ENCODE assay signal across 8 cellular contexts in the genomic region with DNA sequence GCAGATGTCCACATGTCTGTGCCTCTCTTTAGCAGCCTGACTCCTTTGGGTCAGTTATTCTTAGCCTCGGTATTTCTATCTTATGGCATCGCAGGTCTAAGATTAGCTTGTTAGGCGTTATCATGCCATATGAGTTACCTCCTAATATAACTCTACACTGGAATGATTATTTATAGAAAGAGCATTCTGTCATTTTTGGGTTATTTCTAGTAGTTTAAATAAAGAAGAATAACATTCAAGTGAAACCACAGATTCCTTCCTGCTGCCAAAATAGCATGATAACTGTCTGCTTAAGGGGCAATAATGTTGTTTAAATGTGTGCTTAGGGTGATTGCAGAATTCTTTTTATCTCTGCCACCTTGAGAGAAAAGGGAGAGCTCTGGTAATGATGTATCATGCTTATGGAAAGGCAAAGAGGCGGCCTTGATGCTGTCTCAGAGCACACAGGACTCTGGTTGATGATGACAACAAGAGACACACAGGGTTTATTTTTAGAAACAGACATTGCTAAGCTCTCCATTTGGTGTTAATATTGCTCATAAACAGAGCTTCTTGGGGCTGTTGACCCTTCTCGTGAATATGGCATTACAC. TPM values are rescaled to one million over a fixed set of nuclear protein-coding genes. Genes with fewer than 3 reads are reported as not detected.
DNase-seq lines count a peak whose midpoint lies in the region; ATAC-seq, FAIRE-seq and TF ChIP-seq lines count a peak whose summit lies in the region.

No MANE protein-coding gene starts in this region.

- peak overlapping the region in 8 of 11 experiments; percentile 1 to 61 (median 43); a peak in 10 of 22 replicates for H3K9ac ChIP-seq in BLaER1 treated with 17β-estradiol and CSF1 and Interleukin-3, amounts not matched to agents 10 nM and 100 nM

- intact Hi-C loops in sciatic nerve (cut with DNase I) (no loop called here), pancreas (cut with DNase I) (no loop called here)

- FAIRE-seq in pancreas (lab: Jason Lieb, UNC), result no peak

- H3K36me3 ChIP-seq in BLaER1 treated with 17β-estradiol and CSF1 and Interleukin-3, amounts not matched to agents 10 nM and 100 nM, result peaks cover 0 to 21% (median 0%) of the 10 kb centered on the region in 11 experiments; a peak in 5 of 22 replicates
- no peaks in the 10 kb centered on the region for H3K36me3 ChIP-seq in pancreas
- H3K36me3 ChIP-seq in effector memory CD4-positive, alpha-beta T cell (ENCODE audit: control insufficient read depth, insufficient read depth, low read length), result no peaks in the 10 kb centered on the region

- H3K4me1 ChIP-seq in BLaER1 treated with 17β-estradiol and CSF1 and Interleukin-3, amounts not matched to agents 10 nM and 100 nM, result peaks cover 50 to 89% (median 64%) of the 10 kb centered on the region in 10 experiments
- H3K4me1 ChIP-seq in pancreas, result no peaks in the 10 kb centered on the region
- no peaks in the 10 kb centered on the region for H3K4me1 ChIP-seq in effector memory CD4-positive, alpha-beta T cell (ENCODE audit: control insufficient read depth, insufficient read depth, low read length, poor library complexity, severe bottlenecking)

- peak overlapping the region in 9 of 11 experiments; percentile 8 to 72 (median 45); a peak in 17 of 22 replicates for H3K27ac ChIP-seq in BLaER1 treated with 17β-estradiol and CSF1 and Interleukin-3, amounts not matched to agents 10 nM and 100 nM
- no peak overlapping the region for H3K27ac ChIP-seq in pancreas
- no peak overlapping the region for H3K27ac ChIP-seq in effector memory CD4-positive, alpha-beta T cell (ENCODE audit: insufficient read depth, low read length, poor library complexity, severe bottlenecking)

- peak; percentile 62 for DNase-seq in fibroblast of peridontal ligament (ENCODE audit: extremely low read depth)
- DNase-seq in amygdala (lab: John Stamatoyannopoulos, UW), result no peak
- no peak for DNase-seq in sciatic nerve (ENCODE audit: low spot score)
- DNase-seq in pancreas, result no peak
- no peak for DNase-seq in effector memory CD4-positive, alpha-beta T cell

- H4K20me1 ChIP-seq in BLaER1 treated with 17β-estradiol and CSF1 and Interleukin-3, amounts not matched to agents 10 nM and 100 nM, result no peaks in the 10 kb centered on the region

- 47 to 67% methylated on average over 5 of the region's 5 CpGs for WGBS in pancreas, 2 donors

- ATAC-seq in GM21381 (IDR thresholded peaks at IDR 0.05; ENCODE audit: unreplicated experiment) (peak; percentile 46), HG03520 (IDR thresholded peaks at IDR 0.05; ENCODE audit: unreplicated experiment) (peak; percentile 52), sciatic nerve (no peak), pancreas (no peak)

- H3K4me2 ChIP-seq in BLaER1 treated with 17β-estradiol and CSF1 and Interleukin-3, amounts not matched to agents 10 nM and 100 nM, result peak overlapping the region; percentile 59 to 89 (median 73)

- H3K4me3 ChIP-seq in BLaER1 treated with 17β-estradiol and CSF1 and Interleukin-3, amounts not matched to agents 10 nM and 100 nM, result peak overlapping the region in 4 of 10 experiments; percentile 3 to 40 (median 28); a peak in 5 of 20 replicates
- no peak overlapping the region for H3K4me3 ChIP-seq in pancreas
- H3K4me3 ChIP-seq in effector memory CD4-positive, alpha-beta T cell (ENCODE audit: insufficient read depth, low read depth, low read length, poor library complexity, severe bottlenecking), result no peak overlapping the region

- peaks cover 0 to 6% (median 0%) of the 10 kb centered on the region in 11 experiments; a peak in 5 of 22 replicates for H3K9me3 ChIP-seq in BLaER1 treated with 17β-estradiol and CSF1 and Interleukin-3, amounts not matched to agents 10 nM and 100 nM (replicated peaks in 1 of 11)
- no peaks in the 10 kb centered on the region for H3K9me3 ChIP-seq in pancreas
- H3K9me3 ChIP-seq in effector memory CD4-positive, alpha-beta T cell (ENCODE audit: control insufficient read depth, low read length), result no peaks in the 10 kb centered on the region

- H3K27me3 ChIP-seq in BLaER1 treated with 17β-estradiol and CSF1 and Interleukin-3, amounts not matched to agents 10 nM and 100 nM, result no peaks in the 10 kb centered on the region
- H3K27me3 ChIP-seq in pancreas, result peaks cover 0 to 2% (median 0%) of the 10 kb centered on the region in 4 donors
- no peaks in the 10 kb centered on the region for H3K27me3 ChIP-seq in effector memory CD4-positive, alpha-beta T cell (replicated peaks; ENCODE audit: control insufficient read depth, insufficient read depth, low read length, poor library complexity, severe bottlenecking)

- TF ChIP-seq CTCF in pancreas (IDR thresholded peaks at IDR 0.05), result no peak

RNA-seq across cellular contexts. Expression of gene HDAC9, which starts 10.4 kb away (rescaled TPM):
- total RNA-seq in sciatic nerve (27.6 TPM), pancreas (10 to 100 TPM in 1 of 6 donors, 1 to 10 TPM in 5; 1.3 to 12.3 (median 3.5) TPM)
- 1 to 10 TPM; 1.5 to 4.8 TPM for polyA plus RNA-seq in pancreas

Comparison
In these comparisons a context has a peak if more than half of its experiments do, and no peak if none do; other contexts are left out.
1. H3K27ac ChIP-seq: peak in BLaER1 treated with 17β-estradiol and CSF1 and Interleukin-3, amounts not matched to agents 10 nM and 100 nM (9 of 11); none in pancreas (0 of 4) and effector memory CD4-positive, alpha-beta T cell (single experiment).
2. ATAC-seq: peak in GM21381 (single experiment) and HG03520 (single experiment); none in sciatic nerve (single experiment) and pancreas (0 of 4).